ENCODE assay signal across 8 cellular contexts in genomic region chr12:106249411-106250135, GRCh38. TPM values are rescaled to one million over a fixed set of nuclear protein-coding genes. Genes with fewer than 3 reads are reported as not detected.
DNase-seq lines count a peak whose midpoint lies in the region; ATAC-seq and TF ChIP-seq lines count a peak whose summit lies in the region.

No MANE protein-coding gene starts in this region.

- H3K4me3 Mint-ChIP-seq in MCF 10A (ENCODE audit: unreplicated experiment) (peak overlapping the region; percentile 76), activated B cell treated with CpG ODN at 0.5 μM for 24 hours (peak overlapping the region; percentile 80), natural killer cell (peak overlapping the region; percentile 77)

- H3K9me3 Mint-ChIP-seq in MCF 10A (ENCODE audit: unreplicated experiment) (no peaks in the 10 kb centered on the region), activated B cell treated with CpG ODN at 0.5 μM for 24 hours (no peaks in the 10 kb centered on the region), natural killer cell (no peaks in the 10 kb centered on the region)

- H3K4me1 ChIP-seq in mammary epithelial cell (ENCODE audit: insufficient read depth, low read length) = peaks cover 17% of the 10 kb centered on the region

- H3K4me1 Mint-ChIP-seq in MCF 10A (ENCODE audit: insufficient read depth, unreplicated experiment) (peaks cover 18% of the 10 kb centered on the region), activated B cell treated with CpG ODN at 0.5 μM for 24 hours (peaks cover 46% of the 10 kb centered on the region), natural killer cell (peaks cover 0 to 9% of the 10 kb centered on the region in 2 donors)

- no TSS peak for BruUV-seq in MCF 10A (replicated peaks; lab: Mats Ljungman, UMichigan)
- no TSS peak for BruUV-seq in mammary epithelial cell (replicated peaks; lab: Mats Ljungman, UMichigan)

- no peak for DNase-seq in MCF 10A (ENCODE audit: unreplicated experiment)
- no peak for DNase-seq in mammary epithelial cell
- DNase-seq in activated B cell treated with CpG ODN at 0.5 μM for 24 hours = no peak
- DNase-seq in natural killer cell = no peak
- no peak for DNase-seq in HuH-7 (ENCODE audit: low spot score)
- DNase-seq in NCI-H2107 (lab: John Stamatoyannopoulos, UW) = no peak

- H3K9me3 ChIP-seq in mammary epithelial cell (replicated peaks; ENCODE audit: insufficient read depth, low read length) = no peaks in the 10 kb centered on the region

- CTCF ChIA-PET in MCF 10A (lab: Yijun Ruan, JAX) = interaction anchor here (1.6 to 3.8 kb wide), 2 partner anchors 23 to 96 kb away, joined by 6 to 18 read pairs; no protein-coding TSS in a partner anchor
- CTCF ChIA-PET in mammary epithelial cell (lab: Charles Lee; ENCODE audit: low non-redundant PET) = no interaction called here
- CTCF ChIA-PET in activated B cell treated with CpG ODN at 0.5 μM for 24 hours (lab: Charles Lee) = interaction anchor here (0.9 to 2.1 kb wide), 3 partner anchors 22 to 33 kb away, joined by 3 to 11 read pairs (median 5); no protein-coding TSS in a partner anchor

- POLR2A ChIA-PET in MCF 10A (lab: Yijun Ruan, JAX) (interaction anchor here (1.1 to 3.9 kb wide), 2 partner anchors 22 to 53 kb away, joined by 8 to 26 read pairs; partner anchors contain the start of gene TCP11L2), activated B cell treated with CpG ODN at 0.5 μM for 24 hours (lab: Charles Lee) (interaction anchor here (0.9 to 5.1 kb wide), 4 partner anchors 22 to 54 kb away, joined by 4 to 84 read pairs (median 16); partner anchors contain the start of gene TCP11L2)

- H3K4me2 ChIP-seq in mammary epithelial cell (ENCODE audit: insufficient read depth, low read depth, low read length) = no peak overlapping the region

- H3K36me3 ChIP-seq in mammary epithelial cell (ENCODE audit: insufficient read depth, low read length) = no peaks in the 10 kb centered on the region

- no peaks in the 10 kb centered on the region for H3K27me3 Mint-ChIP-seq in MCF 10A (ENCODE audit: insufficient read depth, unreplicated experiment)
- H3K27me3 Mint-ChIP-seq in activated B cell treated with CpG ODN at 0.5 μM for 24 hours = no peaks in the 10 kb centered on the region
- peaks cover 5 to 6% of the 10 kb centered on the region in 2 donors for H3K27me3 Mint-ChIP-seq in natural killer cell (ENCODE audit: low read depth in 2 of 2)

- H4K20me1 ChIP-seq in mammary epithelial cell (ENCODE audit: insufficient read depth, low read length) = no peaks in the 10 kb centered on the region

- WGBS in mammary epithelial cell (ENCODE audit: low coverage, missing lambda C conversion rate) = 65% methylated on average over 5 of the region's 5 CpGs

- peak; percentile 61 for ATAC-seq in HG02763 (IDR thresholded peaks at IDR 0.05; ENCODE audit: unreplicated experiment)
- peak; percentile 45 for ATAC-seq in activated B cell treated with CpG ODN at 0.5 μM for 24 hours (ENCODE audit: low read depth)
- ATAC-seq in natural killer cell = no peak
- ATAC-seq in activated CD4-positive, CD25-positive, alpha-beta regulatory T cell treated with anti-CD3 and anti-CD28 coated beads, Interleukin-2, amount 50 U/mL, for 24 hours = no peak

- H3K4me3 ChIP-seq in mammary epithelial cell (replicated peaks in 1 of 3; ENCODE audit: insufficient read depth in 1 of 3, low read depth in 2 of 3, low read length in 3 of 3) = no peak overlapping the region

- H3K36me3 Mint-ChIP-seq in MCF 10A (ENCODE audit: insufficient read depth, unreplicated experiment) (peaks cover 13% of the 10 kb centered on the region), activated B cell treated with CpG ODN at 0.5 μM for 24 hours (ENCODE audit: low read depth) (peaks cover 6% of the 10 kb centered on the region), natural killer cell (no peaks in the 10 kb centered on the region)

- H2AFZ ChIP-seq in mammary epithelial cell (ENCODE audit: low read depth, low read length) = no peak overlapping the region

- dilution Hi-C loops in mammary epithelial cell (cut with HindIII; ENCODE audit: low sequenced_read_pairs) = no loop called here

- in situ Hi-C loops in mammary epithelial cell (cut with MboI; ENCODE audit: low sequenced_read_pairs in 2 of 2) = loop anchor here in 1 of 2 donors (5.0 kb wide), 1 partner anchor 33 kb away; no protein-coding TSS in a partner anchor

- no peak overlapping the region for H3K27ac ChIP-seq in mammary epithelial cell (ENCODE audit: insufficient read depth, low read depth, low read length)

- TF ChIP-seq CTCF in MCF 10A (IDR thresholded peaks at IDR 0.05; ENCODE audit: unreplicated experiment) (no peak), mammary epithelial cell (conservative IDR thresholded peaks at IDR 0.05 in 1 of 2, IDR thresholded peaks at IDR 0.05 in 1 of 2; ENCODE audit: extremely low read depth in 1 of 2, insufficient read depth in 1 of 2, low read depth in 1 of 2, low read length in 2 of 2) (no peak), activated B cell treated with CpG ODN at 0.5 μM for 24 hours (IDR thresholded peaks at IDR 0.05) (no peak), natural killer cell (IDR thresholded peaks at IDR 0.05) (no peak)

- H3K27me3 ChIP-seq in mammary epithelial cell (ENCODE audit: insufficient read depth, low read length) = no peaks in the 10 kb centered on the region

- no peak overlapping the region for H3K9ac ChIP-seq in mammary epithelial cell (ENCODE audit: insufficient read depth, low read length)

- intact Hi-C loops in MCF 10A (cut with micrococcal nuclease) = loop anchor here (5.0 to 10.0 kb wide), 2 partner anchors 98 to 845 kb away; partner anchors contain the start of gene CRY1
- intact Hi-C loops in mammary epithelial cell (cut with micrococcal nuclease) = loop anchor here (2.0 to 5.0 kb wide), 2 partner anchors 15 to 523 kb away; partner anchors contain the start of gene RIC8B
- intact Hi-C loops in activated B cell treated with CpG ODN at 0.5 μM for 24 hours (cut with micrococcal nuclease) = loop anchor here (1.0 to 10.0 kb wide), 6 partner anchors 10 to 1435 kb away; partner anchors contain the start of genes CRY1, PWP1 and TMEM263
- intact Hi-C loops in natural killer cell (cut with micrococcal nuclease) = loop anchor here (5.0 kb wide), 1 partner anchor 108 kb away; the partner anchor contains the start of gene POLR3B

- peaks cover 22% of the 10 kb centered on the region for H3K79me2 ChIP-seq in mammary epithelial cell (ENCODE audit: insufficient read depth, low read length)

- peak overlapping the region; percentile 7 for H3K27ac Mint-ChIP-seq in MCF 10A (ENCODE audit: low read depth, unreplicated experiment)
- peak overlapping the region; percentile 80 for H3K27ac Mint-ChIP-seq in activated B cell treated with CpG ODN at 0.5 μM for 24 hours
- peak overlapping the region; percentile 7 to 11 for H3K27ac Mint-ChIP-seq in natural killer cell

RNA-seq across cellular contexts. Expression of gene CKAP4, which starts 1.8 kb away (rescaled TPM):
- total RNA-seq in MCF 10A (2022) = 101 and 118 TPM in 2 replicates
- 100 to 1,000 TPM in 1 of 2 donors, 10 to 100 TPM in 1; 88.4 to 123 TPM for total RNA-seq in mammary epithelial cell
- polyA plus RNA-seq in mammary epithelial cell = 74.7 TPM
- 44.0 TPM for polyA minus RNA-seq in mammary epithelial cell
- total RNA-seq in activated B cell treated with CpG ODN at 0.5 μM for 24 hours = 15.9 and 17.1 TPM in 2 replicates
- 10 to 100 TPM in 1 of 3 donors, 1 to 10 TPM in 2; 2.0 to 19.4 (median 2.0) TPM for total RNA-seq in natural killer cell

RNA-seq across cellular contexts. Expression of gene TCP11L2, which starts 53.0 kb away (rescaled TPM):
- total RNA-seq in MCF 10A (2022) = 10.2 and 11.4 TPM in 2 replicates
- total RNA-seq in mammary epithelial cell = 10 to 100 TPM; 19.4 to 62.2 TPM
- 6.1 TPM for polyA plus RNA-seq in mammary epithelial cell
- 50.2 TPM for polyA minus RNA-seq in mammary epithelial cell
- 48.0 and 52.5 TPM in 2 replicates for total RNA-seq in activated B cell treated with CpG ODN at 0.5 μM for 24 hours
- 10 to 100 TPM; 68.8 to 97.7 (median 71.1) TPM for total RNA-seq in natural killer cell

Comparison
In these comparisons a context has a peak if more than half of its experiments do, and no peak if none do; other contexts are left out.
1. H3K27ac Mint-ChIP-seq: peak in every context shown above with its lines; median percentile 80 in activated B cell treated with CpG ODN at 0.5 μM for 24 hours; 9 in natural killer cell; 7 in MCF 10A.
2. ATAC-seq: peak in HG02763 (single experiment) and activated B cell treated with CpG ODN at 0.5 μM for 24 hours (single experiment); none in natural killer cell (0 of 3) and activated CD4-positive, CD25-positive, alpha-beta regulatory T cell treated with anti-CD3 and anti-CD28 coated beads, Interleukin-2, amount 50 U/mL, for 24 hours (0 of 2).
3. Peak in every context shown above with its lines, with median percentiles within 50 percentile points of each other: H3K4me3 Mint-ChIP-seq.